In the genomic region with DNA sequence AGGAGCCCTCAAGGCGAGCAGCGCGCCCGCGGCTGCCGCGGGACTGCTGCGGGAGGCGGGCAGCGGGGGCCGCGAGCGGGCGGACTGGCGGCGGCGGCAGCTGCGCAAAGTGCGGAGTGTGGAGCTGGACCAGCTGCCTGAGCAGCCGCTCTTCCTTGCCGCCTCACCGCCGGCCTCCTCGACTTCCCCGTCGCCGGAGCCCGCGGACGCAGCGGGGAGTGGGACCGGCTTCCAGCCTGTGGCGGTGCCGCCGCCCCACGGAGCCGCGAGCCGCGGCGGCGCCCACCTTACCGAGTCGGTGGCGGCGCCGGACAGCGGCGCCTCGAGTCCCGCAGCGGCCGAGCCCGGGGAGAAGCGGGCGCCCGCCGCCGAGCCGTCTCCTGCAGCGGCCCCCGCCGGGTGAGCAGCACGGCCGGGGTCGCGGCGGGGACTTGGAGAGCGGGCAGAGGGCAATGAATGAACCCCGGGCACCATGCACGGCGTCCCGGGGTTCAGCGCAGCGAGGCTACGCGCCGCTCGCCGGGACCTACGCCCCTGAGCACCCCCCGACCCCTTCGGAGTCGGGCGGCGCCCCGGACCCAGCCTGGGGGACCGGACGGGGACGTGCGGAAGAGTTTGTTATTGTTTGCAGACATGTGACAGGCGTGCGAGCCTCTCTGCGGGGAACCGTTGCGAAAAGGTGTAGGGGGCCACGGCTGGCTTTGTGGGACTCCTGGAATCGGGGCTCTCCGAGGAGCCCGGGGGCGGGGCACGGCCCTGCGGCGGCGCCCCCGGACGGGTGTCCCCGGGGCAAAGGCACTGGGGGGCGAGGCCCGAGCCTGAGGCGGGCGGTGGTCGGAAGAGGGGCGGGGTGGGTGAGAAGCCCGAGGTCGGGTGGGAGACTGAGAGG, we compare ENCODE assay signal across 8 cellular contexts. TPM values are rescaled to one million over a fixed set of nuclear protein-coding genes. Genes with fewer than 3 reads are reported as not detected.
A peak's percentile ranks its signal among the peaks of the same experiment; 100 is the strongest.
DNase-seq lines count a peak whose midpoint lies in the region; ATAC-seq and TF ChIP-seq lines count a peak whose summit lies in the region.

No MANE protein-coding gene starts in this region.

- H4K5ac ChIP-seq in IMR-90 (ENCODE audit: low read depth, low read length) (peak overlapping the region; percentile 12; the same call in 1 of the 2 replicates), mesendoderm (ENCODE audit: low read length) (no peak overlapping the region)

- no peak for TF ChIP-seq CTCF in IMR-90 (conservative IDR thresholded peaks at IDR 0.05; ENCODE audit: low read depth, low read length)

- intact Hi-C loops in IMR-90 (cut with micrococcal nuclease), result loop anchor here (1.0 to 5.0 kb wide), 6 partner anchors 191 to 546 kb away; no protein-coding TSS in a partner anchor
- intact Hi-C loops in activated CD4-positive, alpha-beta T cell treated with anti-CD3 and anti-CD28 coated beads for 36 hours (cut with DNase I, micrococcal nuclease), result loop anchor here (1.0 to 10.0 kb wide), 14 partner anchors 36 to 1281 kb away; a partner anchor contains a TSS

- peak overlapping the region; percentile 55 for H3K27ac Mint-ChIP-seq in activated CD4-positive, alpha-beta T cell treated with anti-CD3 and anti-CD28 coated beads for 36 hours
- peak overlapping the region; percentile 95 for H3K27ac Mint-ChIP-seq in stimulated activated naive CD8-positive, alpha-beta T cell treated with anti-CD3 and anti-CD28 coated beads, Interleukin-15, Interleukin-2, amounts not matched to agents 100 ng/mL and 50 ng/mL, for 24 hours

- H2BK15ac ChIP-seq in IMR-90 (ENCODE audit: low read depth, low read length), result no peak overlapping the region
- peak overlapping the region; percentile 87 for H2BK15ac ChIP-seq in mesendoderm (replicated peaks; ENCODE audit: low read depth)

- H3K4me3 ChIP-seq in IMR-90 (ENCODE audit: insufficient read depth, low read depth, low read length), result peak overlapping the region; percentile 99
- H3K4me3 ChIP-seq in duodenal mucosa (ENCODE audit: low read depth in 1 of 2, low read length in 2 of 2), result peak overlapping the region; percentile 67 to 74
- H3K4me3 ChIP-seq in mesendoderm (ENCODE audit: low read length), result peak overlapping the region; percentile 69

- H4K8ac ChIP-seq in IMR-90 (ENCODE audit: low read depth in 2 of 2, low read length in 2 of 2) (peak overlapping the region in 1 of 2 experiments; percentile 37; a peak in 1 of 4 replicates), mesendoderm (ENCODE audit: low read depth, low read length) (peak overlapping the region; percentile 30)

- TF ChIP-seq POLR2A in IMR-90 (IDR thresholded peaks at IDR 0.05; ENCODE audit: low read depth, low read length), result no peak

- peak overlapping the region; percentile 83 for H2AK9ac ChIP-seq in IMR-90 (replicated peaks; ENCODE audit: low read depth, low read length, poor library complexity)

- peak overlapping the region; percentile 83 for H3K27ac ChIP-seq in IMR-90 (ENCODE audit: insufficient read depth, low read length)
- peak overlapping the region; percentile 95 for H3K27ac ChIP-seq in duodenal mucosa (ENCODE audit: low read depth, low read length)
- H3K27ac ChIP-seq in mesendoderm (ENCODE audit: low read depth, low read length), result peak overlapping the region; percentile 86

- no TSS peak for BruUV-seq in IMR-90 (replicated peaks; lab: Mats Ljungman, UMichigan)

- no peaks in the 10 kb centered on the region for H3K27me3 ChIP-seq in IMR-90 (ENCODE audit: control insufficient read depth, insufficient read depth, low read length)
- no peaks in the 10 kb centered on the region for H3K27me3 ChIP-seq in duodenal mucosa (ENCODE audit: control insufficient read depth in 1 of 2, insufficient read depth in 2 of 2, low read length in 2 of 2)
- H3K27me3 ChIP-seq in mesendoderm (ENCODE audit: insufficient read depth, low read length, poor library complexity), result no peaks in the 10 kb centered on the region

- ATAC-seq in GM21619 (IDR thresholded peaks at IDR 0.05; ENCODE audit: unreplicated experiment) (peak; percentile 27), IMR-90 (ENCODE audit: low read depth) (peak; percentile 50)
- ATAC-seq in activated CD4-positive, alpha-beta T cell treated with anti-CD3 and anti-CD28 coated beads for 36 hours, result peak; percentile 34

- H2BK5ac ChIP-seq in IMR-90 (ENCODE audit: low read depth, low read length, poor library complexity, severe bottlenecking) (peak overlapping the region; percentile 89), mesendoderm (ENCODE audit: low read length) (no peak overlapping the region)

- 1% methylated on average over 51 of the region's 116 CpGs; no CpG with 5 or more reads in 1 of the 2 experiments for WGBS in IMR-90 (ENCODE audit: extremely low coverage in 2 of 2, insufficient read length in 1 of 2), 2 experiments
- WGBS in mesendoderm (ENCODE audit: extremely low coverage, insufficient coverage, low lambda C conversion rate), result no CpG with 5 or more reads among the region's 116 CpGs

- in situ Hi-C loops in IMR-90 (cut with MboI; ENCODE audit: low sequenced_read_pairs), result no loop called here

- H4K91ac ChIP-seq in IMR-90 (ENCODE audit: insufficient read depth, low read depth, low read length), result peak overlapping the region; percentile 66; the same call in 1 of the 2 replicates

- H4K20me1 ChIP-seq in IMR-90 (ENCODE audit: insufficient read depth, low read length), result peaks cover 9% of the 10 kb centered on the region; the same call in 1 of the 2 replicates

- peak overlapping the region; percentile 76 for H3K4me3 Mint-ChIP-seq in activated CD4-positive, alpha-beta T cell treated with anti-CD3 and anti-CD28 coated beads for 36 hours
- peak overlapping the region; percentile 93 for H3K4me3 Mint-ChIP-seq in stimulated activated naive CD8-positive, alpha-beta T cell treated with anti-CD3 and anti-CD28 coated beads, Interleukin-15, Interleukin-2, amounts not matched to agents 100 ng/mL and 50 ng/mL, for 24 hours

- peaks cover 3% of the 10 kb centered on the region for H3K36me3 Mint-ChIP-seq in activated CD4-positive, alpha-beta T cell treated with anti-CD3 and anti-CD28 coated beads for 36 hours (ENCODE audit: low read depth)
- peaks cover 6% of the 10 kb centered on the region for H3K36me3 Mint-ChIP-seq in stimulated activated naive CD8-positive, alpha-beta T cell treated with anti-CD3 and anti-CD28 coated beads, Interleukin-15, Interleukin-2, amounts not matched to agents 100 ng/mL and 50 ng/mL, for 24 hours (ENCODE audit: low read depth)

- 0 out of 2 replicates have a peak, but pooled peaks cover 3% of the 10 kb centered on the region for H3K9me1 ChIP-seq in IMR-90 (ENCODE audit: insufficient read depth, low read length)

- CTCF ChIA-PET in IMR-90 (lab: Yijun Ruan, JAX), result no interaction called here
- CTCF ChIA-PET in activated CD4-positive, alpha-beta T cell treated with anti-CD3 and anti-CD28 coated beads for 36 hours (lab: Charles Lee), result interaction anchor here (0.9 to 1.6 kb wide), 2 partner anchors 9 to 12 kb away, joined by 3 to 6 read pairs; no protein-coding TSS in a partner anchor

- H2BK20ac ChIP-seq in IMR-90 (ENCODE audit: low read depth, low read length), result no peak overlapping the region

- no peaks in the 10 kb centered on the region for H3K36me3 ChIP-seq in IMR-90 (ENCODE audit: control insufficient read depth, insufficient read depth, low read length)
- no peaks in the 10 kb centered on the region for H3K36me3 ChIP-seq in duodenal mucosa (ENCODE audit: control insufficient read depth in 1 of 2, insufficient read depth in 2 of 2, low read length in 2 of 2)
- H3K36me3 ChIP-seq in mesendoderm (ENCODE audit: control insufficient read depth, insufficient read depth, low read length), result no peaks in the 10 kb centered on the region

- H3K18ac ChIP-seq in IMR-90 (ENCODE audit: low read depth, low read length), result peak overlapping the region; percentile 27; the same call in 1 of the 2 replicates
- peak overlapping the region; percentile 100 for H3K18ac ChIP-seq in mesendoderm (ENCODE audit: low read length)

- H3K4me1 Mint-ChIP-seq in activated CD4-positive, alpha-beta T cell treated with anti-CD3 and anti-CD28 coated beads for 36 hours, result peaks cover 39% of the 10 kb centered on the region
- peaks cover 54% of the 10 kb centered on the region for H3K4me1 Mint-ChIP-seq in stimulated activated naive CD8-positive, alpha-beta T cell treated with anti-CD3 and anti-CD28 coated beads, Interleukin-15, Interleukin-2, amounts not matched to agents 100 ng/mL and 50 ng/mL, for 24 hours (ENCODE audit: low read depth)

- peak overlapping the region; percentile 93 for H2AFZ ChIP-seq in IMR-90 (replicated peaks; ENCODE audit: low read length, poor library complexity)

- H3K79me1 ChIP-seq in IMR-90 (ENCODE audit: low read depth in 1 of 2, low read length in 2 of 2), result peaks cover 6 to 15% of the 10 kb centered on the region in 2 experiments; a peak in 2 of 4 replicates
- no peaks in the 10 kb centered on the region for H3K79me1 ChIP-seq in mesendoderm (ENCODE audit: low read length)

- peak overlapping the region; percentile 76 for H3K4ac ChIP-seq in IMR-90 (ENCODE audit: low read depth, low read length)
- H3K4ac ChIP-seq in mesendoderm (ENCODE audit: low read depth, low read length), result peak overlapping the region; percentile 63

- H3K79me2 ChIP-seq in mesendoderm (ENCODE audit: control insufficient read depth, insufficient read depth, low read length), result peaks cover 7% of the 10 kb centered on the region

- DNase-seq in ELF-1 (ENCODE audit: low read depth, low spot score) (peak; percentile 51), IMR-90 (peak; percentile 32), mesendoderm (peak; percentile 43), NCI-H2107 treated with DMSO at 0.1 percent for 48 hours (lab: John Stamatoyannopoulos, UW; ENCODE audit: unreplicated experiment) (no peak)
- DNase-seq in activated CD4-positive, alpha-beta T cell treated with anti-CD3 and anti-CD28 coated beads for 36 hours, result peak; percentile 70

- H2BK120ac ChIP-seq in IMR-90 (ENCODE audit: low read depth, low read length), result peak overlapping the region; percentile 35
- peak overlapping the region; percentile 97 for H2BK120ac ChIP-seq in mesendoderm (ENCODE audit: low read depth, low read length)

- dilution Hi-C loops in IMR-90 (cut with HindIII; ENCODE audit: low sequenced_read_pairs, unreplicated experiment), result no loop called here

- H3K9me3 Mint-ChIP-seq in activated CD4-positive, alpha-beta T cell treated with anti-CD3 and anti-CD28 coated beads for 36 hours (ENCODE audit: low read depth), result no peaks in the 10 kb centered on the region
- H3K9me3 Mint-ChIP-seq in stimulated activated naive CD8-positive, alpha-beta T cell treated with anti-CD3 and anti-CD28 coated beads, Interleukin-15, Interleukin-2, amounts not matched to agents 100 ng/mL and 50 ng/mL, for 24 hours, result no peaks in the 10 kb centered on the region

- H3K9me3 ChIP-seq in IMR-90 (ENCODE audit: control insufficient read depth, insufficient read depth, low read length), result no peaks in the 10 kb centered on the region
- H3K9me3 ChIP-seq in duodenal mucosa (ENCODE audit: control insufficient read depth in 1 of 2, low read length in 2 of 2), result no peaks in the 10 kb centered on the region

- H3K23ac ChIP-seq in IMR-90 (ENCODE audit: low read depth, low read length) (no peak overlapping the region), mesendoderm (ENCODE audit: low read length) (peak overlapping the region; percentile 15)

- peak overlapping the region; percentile 32; the same call in 1 of the 2 replicates for H3K4me2 ChIP-seq in IMR-90 (ENCODE audit: low read depth, low read length)
- H3K4me2 ChIP-seq in mesendoderm (ENCODE audit: low read length), result peak overlapping the region; percentile 85

- POLR2A ChIA-PET in IMR-90 (lab: Charles Lee; ENCODE audit: unreplicated experiment), result no interaction called here
- POLR2A ChIA-PET in activated CD4-positive, alpha-beta T cell treated with anti-CD3 and anti-CD28 coated beads for 36 hours (lab: Charles Lee), result no interaction called here

- H3K27me3 Mint-ChIP-seq in activated CD4-positive, alpha-beta T cell treated with anti-CD3 and anti-CD28 coated beads for 36 hours, result no peaks in the 10 kb centered on the region
- H3K27me3 Mint-ChIP-seq in stimulated activated naive CD8-positive, alpha-beta T cell treated with anti-CD3 and anti-CD28 coated beads, Interleukin-15, Interleukin-2, amounts not matched to agents 100 ng/mL and 50 ng/mL, for 24 hours, result no peaks in the 10 kb centered on the region

- no peak for TF ChIP-seq RAD21 in IMR-90 (IDR thresholded peaks at IDR 0.05; ENCODE audit: low read length)

- H3K4me1 ChIP-seq in IMR-90 (ENCODE audit: control insufficient read depth, insufficient read depth, low read length) (peaks cover 6% of the 10 kb centered on the region), duodenal mucosa (ENCODE audit: control insufficient read depth in 1 of 2, insufficient read depth in 2 of 2, low read length in 2 of 2) (peaks cover 10 to 33% of the 10 kb centered on the region in 2 donors), mesendoderm (ENCODE audit: control insufficient read depth, low read depth, low read length) (no peaks in the 10 kb centered on the region)

- H3K56ac ChIP-seq in IMR-90 (ENCODE audit: extremely low read depth, insufficient read depth, low read length) (peak overlapping the region; percentile 84; the same call in 1 of the 2 replicates), mesendoderm (ENCODE audit: low read length) (peak overlapping the region; percentile 87)

- peak overlapping the region; percentile 66; the same call in 1 of the 2 replicates for H3K14ac ChIP-seq in IMR-90 (replicated peaks; ENCODE audit: low read depth, low read length)

- H3K9ac ChIP-seq in IMR-90 (ENCODE audit: low read depth, low read length) (peak overlapping the region; percentile 66), duodenal mucosa (ENCODE audit: low read depth in 1 of 2, low read length in 2 of 2) (peak overlapping the region; percentile 58 to 67), mesendoderm (ENCODE audit: low read length) (peak overlapping the region; percentile 79)

- no peak overlapping the region for H2AK5ac ChIP-seq in IMR-90 (ENCODE audit: low read depth, low read length)
- no peak overlapping the region for H2AK5ac ChIP-seq in mesendoderm (ENCODE audit: low read length)

RNA-seq across cellular contexts. Expression of a gene that starts 0.6 kb away (rescaled TPM):
- total RNA-seq in IMR-90 (2012; rRNA removed), result 18.8 and 21.9 TPM in 2 replicates
- 3.8 TPM in 2 replicates for polyA plus RNA-seq in IMR-90 (2012; rRNA removed)
- 0.77 and 0.82 TPM in 2 replicates for polyA plus RNA-seq in IMR-90 (2012; cell fraction: cytosol; rRNA removed)
- 2.2 and 13.9 TPM in 2 replicates for polyA plus RNA-seq in IMR-90 (2012; cell fraction: nucleus; rRNA removed; ENCODE audit: low replicate concordance)
- total RNA-seq in activated CD4-positive, alpha-beta T cell treated with anti-CD3 and anti-CD28 coated beads for 36 hours, result 10 to 100 TPM; 22.3 to 22.9 TPM
- 9.7 TPM for polyA plus RNA-seq in mesendoderm (2013, experiment 1 of 2)
- polyA plus RNA-seq in mesendoderm (2013, experiment 2 of 2), result 9.6 TPM
